Comparison of ENCODE assay signal across 8 cellular contexts in genomic region chr19:16185123-16185924, GRCh38. TPM values are rescaled to one million over a fixed set of nuclear protein-coding genes. Genes with fewer than 3 reads are reported as not detected.
DNase-seq lines count a peak whose midpoint lies in the region; ATAC-seq and TF ChIP-seq lines count a peak whose summit lies in the region.

FAM32A (plus strand) TSS chr19:16185410; CDS start chr19:16185443, 33 bp downstream.

- H3K4me3 ChIP-seq in AG09309 (ENCODE audit: control insufficient read depth, low read depth, low read length), result peak within 1 kb of the TSS; percentile 78
- H3K4me3 ChIP-seq in spleen, result peak within 1 kb of the TSS; percentile 74 to 98 (median 92)

- peaks cover 0 to 40% (median 27%) of the 10 kb centered on the region in 6 donors for H3K36me3 ChIP-seq in spleen

- whole genome bisulfite sequencing in spleen, 5 donors, result 0 to 1% (median 0%) methylated on average over 51 of the region's 51 CpGs

- TF ChIP-seq POLR2A in spleen (IDR thresholded peaks at IDR 0.05), result peak in 2 of 3 donors; percentile 19 to 50

- peaks cover 10 to 80% (median 53%) of the 10 kb centered on the region in 6 donors for H3K4me1 ChIP-seq in spleen

- no peaks in the 10 kb centered on the region for H3K27me3 ChIP-seq in spleen (replicated peaks in 1 of 7)

- TF ChIP-seq CTCF in AG09309 (IDR thresholded peaks at IDR 0.05; ENCODE audit: control insufficient read depth, insufficient read depth, low read depth, low read length, missing control alignments), result peak; percentile 10
- peak; percentile 16 to 71 (median 56) for TF ChIP-seq CTCF in spleen (IDR thresholded peaks at IDR 0.05 in 8 of 11, conservative IDR thresholded peaks at IDR 0.05 in 3 of 11)

- peak within 1 kb of the TSS; percentile 76 to 94 (median 90) for H3K27ac ChIP-seq in spleen

- no peaks in the 10 kb centered on the region for H3K9me3 ChIP-seq in spleen

- ATAC-seq in GM19023 (IDR thresholded peaks at IDR 0.05; ENCODE audit: unreplicated experiment) (peak; percentile 84), HG03280 (IDR thresholded peaks at IDR 0.05; ENCODE audit: unreplicated experiment) (peak; percentile 86)

- peak; percentile 95 for DNase-seq in AG09309 (ENCODE audit: low read depth)
- peak; percentile 89 for DNase-seq in NCI-H345 treated with DMSO at 0.1 percent for 48 hours (lab: John Stamatoyannopoulos, UW; ENCODE audit: unreplicated experiment)
- peak; percentile 84 to 96 (median 94) for DNase-seq in activated CD4-positive, CD25-positive, alpha-beta regulatory T cell (lab: John Stamatoyannopoulos, UW)
- DNase-seq in central memory CD4-positive, alpha-beta T cell, result peak; percentile 99
- DNase-seq in inferior parietal cortex (ENCODE audit: extremely low spot score), result peak; percentile 99
- DNase-seq in spleen, result peak; percentile 99

- intact Hi-C loops in spleen (cut with DNase I; ENCODE audit: low total_unique reads), result loop anchor here (10.0 kb wide), 1 partner anchor 71 kb away; the partner anchor contains the start of gene RAB8A

RNA-seq across cellular contexts. Expression of gene FAM32A, which starts in this region (rescaled TPM):
- 100 to 1,000 TPM in 1 of 7 donors, 10 to 100 TPM in 6; 45.8 to 105 (median 69.1) TPM for total RNA-seq in spleen
- 10 to 100 TPM; 60.0 to 89.5 (median 79.9) TPM for polyA plus RNA-seq in spleen

Comparison
In these comparisons a context has a peak if more than half of its experiments do, and no peak if none do; other contexts are left out.
1. Peak in every context shown above with its lines: DNase-seq, ATAC-seq, H3K4me3 ChIP-seq and H3K27ac ChIP-seq.